In genomic region chr12:14776236-14776959, GRCh38 we compare ENCODE assay signal across 8 cellular contexts. TPM values are rescaled to one million over a fixed set of nuclear protein-coding genes. Genes with fewer than 3 reads are reported as not detected.
DNase-seq lines count a peak whose midpoint lies in the region; ATAC-seq and TF ChIP-seq lines count a peak whose summit lies in the region.

No MANE protein-coding gene starts in this region.

- H3K4me1 Mint-ChIP-seq in Calu3 (ENCODE audit: low read depth, unreplicated experiment): peaks cover 43% of the 10 kb centered on the region
- peaks cover 23 to 34% (median 33%) of the 10 kb centered on the region in 3 donors for H3K4me1 Mint-ChIP-seq in IgD-negative memory B cell
- peaks cover 56% of the 10 kb centered on the region for H3K4me1 Mint-ChIP-seq in nephron progenitor cell

- peaks cover 46% of the 10 kb centered on the region for H3K36me3 Mint-ChIP-seq in Calu3 (ENCODE audit: insufficient read depth, unreplicated experiment)
- H3K36me3 Mint-ChIP-seq in IgD-negative memory B cell: no peaks in the 10 kb centered on the region
- no peaks in the 10 kb centered on the region for H3K36me3 Mint-ChIP-seq in nephron progenitor cell (ENCODE audit: low read depth)

- H3K9me3 Mint-ChIP-seq in Calu3 (ENCODE audit: low read depth, unreplicated experiment): no peaks in the 10 kb centered on the region
- no peaks in the 10 kb centered on the region for H3K9me3 Mint-ChIP-seq in IgD-negative memory B cell
- peaks cover 4% of the 10 kb centered on the region for H3K9me3 Mint-ChIP-seq in nephron progenitor cell

- TF ChIP-seq CTCF in Calu3 (IDR thresholded peaks at IDR 0.05; ENCODE audit: unreplicated experiment): no peak
- peak in 3 of 7 experiments; percentile 12 to 37 (median 14) for TF ChIP-seq CTCF in body of pancreas (IDR thresholded peaks at IDR 0.05)
- TF ChIP-seq CTCF in nephron progenitor cell (IDR thresholded peaks at IDR 0.05): no peak

- ATAC-seq in body of pancreas: no peak
- ATAC-seq in HG03571 (IDR thresholded peaks at IDR 0.05; ENCODE audit: unreplicated experiment): no peak
- ATAC-seq in GM19452 (IDR thresholded peaks at IDR 0.05; ENCODE audit: unreplicated experiment): no peak

- 32 to 41% methylated on average over 5 of the region's 5 CpGs for WGBS in body of pancreas, 2 donors

- no peak for TF ChIP-seq POLR2A in body of pancreas (IDR thresholded peaks at IDR 0.05)

- intact Hi-C loops in Calu3 (cut with micrococcal nuclease; ENCODE audit: unreplicated experiment) (no loop called here), body of pancreas (cut with DNase I) (no loop called here)

- H3K4me3 Mint-ChIP-seq in Calu3 (ENCODE audit: low read depth, unreplicated experiment) (peak overlapping the region; percentile 98), IgD-negative memory B cell (peak overlapping the region in 3 of 4 donors; percentile 10 to 95 (median 46)), nephron progenitor cell (peak overlapping the region; percentile 99)

- no peaks in the 10 kb centered on the region for H3K27me3 Mint-ChIP-seq in Calu3 (ENCODE audit: unreplicated experiment)
- H3K27me3 Mint-ChIP-seq in IgD-negative memory B cell: no peaks in the 10 kb centered on the region
- peaks cover 6% of the 10 kb centered on the region for H3K27me3 Mint-ChIP-seq in nephron progenitor cell (ENCODE audit: low read depth, poor library complexity)

- no TSS peak for BruUV-seq in Calu3 (replicated peaks; lab: Mats Ljungman, UMichigan)

- no peaks in the 10 kb centered on the region for H3K36me3 ChIP-seq in body of pancreas (replicated peaks in 1 of 2; ENCODE audit: insufficient read depth in 1 of 2, low read depth in 2 of 2)

- H3K27me3 ChIP-seq in body of pancreas: no peaks in the 10 kb centered on the region

- no peaks in the 10 kb centered on the region for H3K9me3 ChIP-seq in body of pancreas

- H3K27ac Mint-ChIP-seq in Calu3 (ENCODE audit: unreplicated experiment): peak overlapping the region; percentile 89
- H3K27ac Mint-ChIP-seq in IgD-negative memory B cell: peak overlapping the region in 1 of 3 donors; percentile 86
- no peak overlapping the region for H3K27ac Mint-ChIP-seq in nephron progenitor cell

- DNase-seq in Calu3: no peak
- DNase-seq in body of pancreas: peak in 1 of 4 donors; percentile 3
- DNase-seq in nephron progenitor cell: no peak
- DNase-seq in activated CD4-positive, CD25-positive, alpha-beta regulatory T cell treated with anti-CD3 and anti-CD28 coated beads, Interleukin-2, amount 50 U/mL, for 72 hours: no peak
- no peak for DNase-seq in caudate nucleus (lab: John Stamatoyannopoulos, UW)

- CTCF ChIA-PET in Calu3 (lab: Charles Lee): no interaction called here

- H3K4me3 ChIP-seq in body of pancreas: no peak overlapping the region

- peaks cover 39% of the 10 kb centered on the region for H3K4me1 ChIP-seq in body of pancreas

- H3K27ac ChIP-seq in body of pancreas (peak overlapping the region; percentile 95 to 99 (median 98)), caudate nucleus (ENCODE audit: low read depth, low read length) (no peak overlapping the region)

RNA-seq across cellular contexts. Expression of gene WBP11, which starts 26.9 kb away (rescaled TPM):
- total RNA-seq in Calu3 (2022) (75.9 and 97.4 TPM in 2 replicates), body of pancreas (10 to 100 TPM in 1 of 2 donors, 1 to 10 TPM in 1; 8.6 to 14.8 TPM)
- 59.3 TPM for polyA plus RNA-seq in IgD-negative memory B cell

RNA-seq across cellular contexts. Expression of gene C12orf60, which starts 27.1 kb away (rescaled TPM):
- total RNA-seq in Calu3 (2022): 0.95 and 1.2 TPM in 2 replicates
- 0.70 TPM for polyA plus RNA-seq in IgD-negative memory B cell
- 1 to 10 TPM in 1 of 2 donors, not detected in 1; 1.8 TPM for total RNA-seq in body of pancreas

RNA-seq across cellular contexts. Expression of gene SMCO3, which starts 37.6 kb away (rescaled TPM):
- total RNA-seq in Calu3 (2022) (not detected in 2 replicates), body of pancreas (1 to 10 TPM; 1.3 to 4.3 TPM)
- polyA plus RNA-seq in IgD-negative memory B cell: not detected

Comparison
In these comparisons a context has a peak if more than half of its experiments do, and no peak if none do; other contexts are left out.
1. H3K4me3 Mint-ChIP-seq: peak in every context shown above with its lines; median percentile 99 in nephron progenitor cell; 98 in Calu3; 46 in IgD-negative memory B cell.